In genomic region chr4:7861440-7861881, GRCh38 we compare ENCODE assay signal across 10 cellular contexts.
A peak's percentile ranks its signal among the peaks of the same experiment; 100 is the strongest.
DNase-seq lines count a peak whose midpoint lies in the region; TF ChIP-seq lines count a peak whose summit lies in the region.
"Had no signal": no experiment of that assay in that cellular context is flagged by ENCODE, and none has a peak within 500 bp of the region (broad histone marks: within the 10 kb centered on the region; RNA-seq: fewer than 3 reads in every experiment).

No MANE protein-coding gene starts in this region.

- H2BK120ac ChIP-seq in mesendoderm (ENCODE audit: low read depth, low read length) = no peak overlapping the region

- DNase-seq in AG20443 (ENCODE audit: low spot score) = peak; percentile 84
- peak; percentile 86 for DNase-seq in MG63
- DNase-seq in epithelial cell of proximal tubule (ENCODE audit: low read depth) = peak; percentile 22
- DNase-seq in mesendoderm = peak; percentile 93
- DNase-seq in AML-193 (lab: John Stamatoyannopoulos, UW) = no peak
- no peak for DNase-seq in NCI-H1105 treated with DMSO at 0.1 percent for 48 hours (lab: John Stamatoyannopoulos, UW)
- no peak for DNase-seq in NCI-H1092 treated with DMSO at 0.1 percent for 48 hours (lab: John Stamatoyannopoulos, UW)
- no peak for DNase-seq in DMS153 treated with DMSO at 0.1 percent for 48 hours (lab: John Stamatoyannopoulos, UW; ENCODE audit: unreplicated experiment)
- DNase-seq: DMS153 had no signal

- no peak overlapping the region for H2AK5ac ChIP-seq in mesendoderm (ENCODE audit: low read length)

- H3K4me1 ChIP-seq in mesendoderm (ENCODE audit: control insufficient read depth, low read depth, low read length) = peaks cover 8% of the 10 kb centered on the region
- H3K4me1 ChIP-seq: prostate gland had no signal

- no peak overlapping the region for H4K8ac ChIP-seq in mesendoderm (ENCODE audit: low read depth, low read length)

- H3K27me3 ChIP-seq in MG63 (no peaks in the 10 kb centered on the region), mesendoderm (ENCODE audit: insufficient read depth, low read length, poor library complexity) (no peaks in the 10 kb centered on the region)

- peak overlapping the region; percentile 17 for H3K9ac ChIP-seq in mesendoderm (ENCODE audit: low read length)

- peaks cover 19% of the 10 kb centered on the region for H3K79me1 ChIP-seq in mesendoderm (ENCODE audit: low read length)

- no CpG with 5 or more reads among the region's 6 CpGs for WGBS in mesendoderm (ENCODE audit: extremely low coverage, insufficient coverage, low lambda C conversion rate)

- no peak for TF ChIP-seq CTCF in epithelial cell of proximal tubule (conservative IDR thresholded peaks at IDR 0.05; ENCODE audit: low read depth, low read length)

- no peak overlapping the region for H3K56ac ChIP-seq in mesendoderm (ENCODE audit: low read length)

- no peaks in the 10 kb centered on the region for H3K9me3 ChIP-seq in MG63
- H3K9me3 ChIP-seq: prostate gland had no signal

- no peak overlapping the region for H3K4ac ChIP-seq in mesendoderm (ENCODE audit: low read depth, low read length)

- H3K4me2 ChIP-seq in mesendoderm (ENCODE audit: low read length) = no peak overlapping the region

- H3K4me3 ChIP-seq in MG63 = no peak overlapping the region
- H3K4me3 ChIP-seq in epithelial cell of proximal tubule (ENCODE audit: low read depth, low read length) = no peak overlapping the region
- H3K4me3 ChIP-seq in mesendoderm (ENCODE audit: low read length) = no peak overlapping the region
- H3K4me3 ChIP-seq: prostate gland had no signal

- H3K18ac ChIP-seq in mesendoderm (ENCODE audit: low read length) = no peak overlapping the region

- no peak overlapping the region for H4K5ac ChIP-seq in mesendoderm (ENCODE audit: low read length)

- H3K36me3 ChIP-seq in MG63 (peaks cover 39% of the 10 kb centered on the region), mesendoderm (ENCODE audit: control insufficient read depth, insufficient read depth, low read length) (peaks cover 2% of the 10 kb centered on the region)
- H3K36me3 ChIP-seq: prostate gland had no signal

- H3K27ac ChIP-seq in mesendoderm (ENCODE audit: low read depth, low read length) = peak overlapping the region; percentile 68
- H3K27ac ChIP-seq: prostate gland had no signal

- peaks cover 8% of the 10 kb centered on the region for H3K79me2 ChIP-seq in mesendoderm (ENCODE audit: control insufficient read depth, insufficient read depth, low read length)

- no peak overlapping the region for H2BK5ac ChIP-seq in mesendoderm (ENCODE audit: low read length)

- no peak overlapping the region for H3K23ac ChIP-seq in mesendoderm (ENCODE audit: low read length)

- H2BK15ac ChIP-seq in mesendoderm (replicated peaks; ENCODE audit: low read depth) = no peak overlapping the region

Comparison
In these comparisons a context has a peak if more than half of its experiments do, and no peak if none do; other contexts are left out.
1. DNase-seq: peak in AG20443 (single experiment), MG63 (single experiment), epithelial cell of proximal tubule (single experiment) and mesendoderm (single experiment); none in AML-193 (0 of 2), NCI-H1105 treated with DMSO at 0.1 percent for 48 hours (single experiment), NCI-H1092 treated with DMSO at 0.1 percent for 48 hours (single experiment) and DMS153 treated with DMSO at 0.1 percent for 48 hours (single experiment).